Comparison of ENCODE assay signal across 33 cellular contexts in genomic region chr18:21526463-21526862, GRCh38.
"Had no signal": no experiment of that assay in that cellular context is flagged by ENCODE, and none has a peak within 500 bp of the region (broad histone marks: within the 10 kb centered on the region; RNA-seq: fewer than 3 reads in every experiment).

No MANE protein-coding gene starts in this region.

- H3K4me1 Mint-ChIP-seq: activated naive CD4-positive, alpha-beta T cell treated with anti-CD3 and anti-CD28 coated beads, Interleukin-2, amount 50 U/mL, for 24 hours; activated naive CD8-positive, alpha-beta T cell treated with anti-CD3 and anti-CD28 coated beads, Interleukin-2, amount 10 ng/mL, durations not matched to agents 7 days and 5 days; activated T-helper 17 cell treated with anti-CD3 and anti-CD28 coated beads, Interleukin-2, amount 50 U/mL, for 72 hours had no signal

- H3K4me3 Mint-ChIP-seq: activated CD8-positive, alpha-beta T cell treated with anti-CD3 and anti-CD28 coated beads for 36 hours; activated naive CD4-positive, alpha-beta T cell treated with anti-CD3 and anti-CD28 coated beads, Interleukin-2, amount 50 U/mL, for 24 hours; activated naive CD8-positive, alpha-beta T cell treated with anti-CD3 and anti-CD28 coated beads, Interleukin-2, amount 10 ng/mL, durations not matched to agents 7 days and 5 days; activated T-cell treated with anti-CD3 and anti-CD28 coated beads, Interleukin-2, amount 50 U/mL, for 72 hours; activated T-helper 17 cell treated with anti-CD3 and anti-CD28 coated beads, Interleukin-2, amount 50 U/mL, for 72 hours had no signal

- H3K4me3 ChIP-seq: body of pancreas, breast epithelium, PC-9, SJCRH30, SK-N-MC had no signal

- H3K4me1 ChIP-seq: body of pancreas, breast epithelium, SJCRH30 had no signal

- H3K36me3 ChIP-seq: breast epithelium had no signal

- H3K27ac Mint-ChIP-seq: activated CD8-positive, alpha-beta T cell treated with anti-CD3 and anti-CD28 coated beads for 36 hours; activated naive CD4-positive, alpha-beta T cell treated with anti-CD3 and anti-CD28 coated beads, Interleukin-2, amount 50 U/mL, for 24 hours; activated naive CD8-positive, alpha-beta T cell treated with anti-CD3 and anti-CD28 coated beads, Interleukin-2, amount 10 ng/mL, durations not matched to agents 7 days and 5 days; activated T-cell treated with anti-CD3 and anti-CD28 coated beads, Interleukin-2, amount 50 U/mL, for 72 hours; activated T-helper 17 cell treated with anti-CD3 and anti-CD28 coated beads, Interleukin-2, amount 50 U/mL, for 72 hours had no signal

- ATAC-seq: activated CD8-positive, alpha-beta T cell treated with anti-CD3 and anti-CD28 coated beads for 36 hours; activated T-cell treated with anti-CD3 and anti-CD28 coated beads, Interleukin-2, amount 50 U/mL, for 72 hours; activated T-helper 17 cell treated with anti-CD3 and anti-CD28 coated beads, Interleukin-2, amount 50 U/mL, for 72 hours; body of pancreas had no signal

- H3K9me3 ChIP-seq: body of pancreas, breast epithelium, SJCRH30 had no signal

- H3K27ac ChIP-seq: body of pancreas, breast epithelium, PC-9, RWPE1, SJCRH30, SK-N-MC, WERI-Rb-1 had no signal

- DNase-seq: activated CD4-positive, alpha-beta T cell treated with anti-CD3 and anti-CD28 coated beads for 1 hour; activated CD4-positive, alpha-beta T cell treated with anti-CD3 and anti-CD28 coated beads for 48 hours; activated CD4-positive, CD25-positive, alpha-beta regulatory T cell; activated CD8-positive, alpha-beta T cell treated with anti-CD3 and anti-CD28 coated beads for 36 hours; activated effector memory CD4-positive, alpha-beta T cell treated with anti-CD3 and anti-CD28 coated beads, Interleukin-2, amount 50 U/mL, for 16 hours; activated naive CD4-positive, alpha-beta T cell; activated naive CD8-positive, alpha-beta T cell treated with anti-CD3 and anti-CD28 coated beads, Interleukin-2, amount 10 ng/mL, durations not matched to agents 7 days and 5 days; activated T-cell treated with anti-CD3 and anti-CD28 coated beads, Interleukin-2, amount 50 U/mL, for 1 hour; activated T-cell treated with anti-CD3 and anti-CD28 coated beads, Interleukin-2, amount 50 U/mL, for 72 hours; amygdala; body of pancreas; central memory CD4-positive, alpha-beta T cell; Kasumi-1; KG1; MM.1S; MV-4-11; NCI-H1092; NCI-H1436 treated with DMSO at 0.1 percent for 48 hours; NCI-H1694 treated with DMSO at 0.1 percent for 48 hours; NCI-H2029; NCI-H345; NCI-H524 treated with DMSO at 0.1 percent for 48 hours; NK-92 treated with Interleukin-12 subunit alpha and Interleukin-12 subunit beta, amount 100 ng/mL, for 24 hours; PC-9; SHP77; SJCRH30; T1000; WERI-Rb-1 had no signal

- H3K27me3 Mint-ChIP-seq: activated CD8-positive, alpha-beta T cell treated with anti-CD3 and anti-CD28 coated beads for 36 hours; activated naive CD4-positive, alpha-beta T cell treated with anti-CD3 and anti-CD28 coated beads, Interleukin-2, amount 50 U/mL, for 24 hours; activated naive CD8-positive, alpha-beta T cell treated with anti-CD3 and anti-CD28 coated beads, Interleukin-2, amount 10 ng/mL, durations not matched to agents 7 days and 5 days; activated T-helper 17 cell treated with anti-CD3 and anti-CD28 coated beads, Interleukin-2, amount 50 U/mL, for 72 hours had no signal

- H3K27me3 ChIP-seq: body of pancreas, breast epithelium, SJCRH30 had no signal

- H3K9me3 Mint-ChIP-seq: activated CD8-positive, alpha-beta T cell treated with anti-CD3 and anti-CD28 coated beads for 36 hours; activated naive CD4-positive, alpha-beta T cell treated with anti-CD3 and anti-CD28 coated beads, Interleukin-2, amount 50 U/mL, for 24 hours; activated naive CD8-positive, alpha-beta T cell treated with anti-CD3 and anti-CD28 coated beads, Interleukin-2, amount 10 ng/mL, durations not matched to agents 7 days and 5 days; activated T-cell treated with anti-CD3 and anti-CD28 coated beads, Interleukin-2, amount 50 U/mL, for 72 hours; activated T-helper 17 cell treated with anti-CD3 and anti-CD28 coated beads, Interleukin-2, amount 50 U/mL, for 72 hours had no signal
